10 cellular contexts compared by ENCODE assay signal in genomic region chr6:159983641-159984080, GRCh38. TPM values are rescaled to one million over a fixed set of nuclear protein-coding genes. Genes with fewer than 3 reads are reported as not detected.
DNase-seq lines count a peak whose midpoint lies in the region; ATAC-seq and TF ChIP-seq lines count a peak whose summit lies in the region.
"Had no signal": no experiment of that assay in that cellular context is flagged by ENCODE, and none has a peak within 500 bp of the region (broad histone marks: within the 10 kb centered on the region; RNA-seq: fewer than 3 reads in every experiment).

No MANE protein-coding gene starts in this region.

- no peaks in the 10 kb centered on the region for H3K27me3 Mint-ChIP-seq in activated CD4-positive, alpha-beta T cell treated with anti-CD3 and anti-CD28 coated beads for 36 hours

- no peak for ATAC-seq in activated CD4-positive, alpha-beta T cell treated with anti-CD3 and anti-CD28 coated beads for 36 hours
- no peak for ATAC-seq in GM19463 (IDR thresholded peaks at IDR 0.05; ENCODE audit: unreplicated experiment)
- ATAC-seq: A549 had no signal

- POLR2A ChIA-PET in activated CD4-positive, alpha-beta T cell treated with anti-CD3 and anti-CD28 coated beads for 36 hours (lab: Charles Lee) = no interaction called here

- H3K4me3 Mint-ChIP-seq in activated CD4-positive, alpha-beta T cell treated with anti-CD3 and anti-CD28 coated beads for 36 hours = no peak overlapping the region

- H3K4me3 ChIP-seq in spleen = peak overlapping the region in 3 of 8 donors; percentile 7 to 54 (median 19)
- H3K4me3 ChIP-seq: A549 had no signal

- H3K36me3 ChIP-seq in spleen = no peaks in the 10 kb centered on the region

- TF ChIP-seq CTCF in spleen (IDR thresholded peaks at IDR 0.05 in 8 of 11, conservative IDR thresholded peaks at IDR 0.05 in 3 of 11) = no peak

- CTCF ChIA-PET in activated CD4-positive, alpha-beta T cell treated with anti-CD3 and anti-CD28 coated beads for 36 hours (lab: Charles Lee) = interaction anchor here (1.1 to 2.3 kb wide), 5 partner anchors 11 to 43 kb away, joined by 3 to 7 read pairs (median 3); no protein-coding TSS in a partner anchor

- no peak for DNase-seq in activated CD4-positive, alpha-beta T cell treated with anti-CD3 and anti-CD28 coated beads for 36 hours
- no peak for DNase-seq in activated CD4-positive, alpha-beta T cell treated with anti-CD3 and anti-CD28 coated beads, Interleukin-2, amount 50 U/mL, for 4 hours
- DNase-seq in SKM-1 (lab: John Stamatoyannopoulos, UW; ENCODE audit: unreplicated experiment) (peak; percentile 94), fibroblast of peridontal ligament (ENCODE audit: extremely low read depth) (peak; percentile 66), spleen (no peak), islet precursor cell (no peak)
- DNase-seq in stimulated activated CD4-positive, alpha-beta T cell treated with anti-CD3 and anti-CD28 coated beads, Interleukin-4, amount 100 ng/mL, for 1 hour = no peak
- DNase-seq: activated CD8-positive, alpha-beta memory T cell treated with anti-CD3 and anti-CD28 coated beads, Interleukin-2, amount 50 U/mL, for 48 hours had no signal

- no peak for TF ChIP-seq POLR2A in spleen (IDR thresholded peaks at IDR 0.05)

- peaks cover 89% of the 10 kb centered on the region for H3K4me1 Mint-ChIP-seq in activated CD4-positive, alpha-beta T cell treated with anti-CD3 and anti-CD28 coated beads for 36 hours

- H3K9me3 Mint-ChIP-seq in activated CD4-positive, alpha-beta T cell treated with anti-CD3 and anti-CD28 coated beads for 36 hours (ENCODE audit: low read depth) = no peaks in the 10 kb centered on the region

- intact Hi-C loops in activated CD4-positive, alpha-beta T cell treated with anti-CD3 and anti-CD28 coated beads for 36 hours (cut with DNase I, micrococcal nuclease) = loop anchor here in 1 of 2 experiments (1.0 kb wide), 1 partner anchor 14 kb away; the partner anchor contains the start of gene IGF2R
- intact Hi-C loops in spleen (cut with DNase I; ENCODE audit: low total_unique reads) = no loop called here

- peak overlapping the region; percentile 59 to 89 (median 86) for H3K27ac ChIP-seq in spleen
- H3K27ac ChIP-seq: A549 had no signal

- peaks cover 4% of the 10 kb centered on the region for H3K36me3 Mint-ChIP-seq in activated CD4-positive, alpha-beta T cell treated with anti-CD3 and anti-CD28 coated beads for 36 hours (ENCODE audit: low read depth)

- H3K9me3 ChIP-seq in spleen = no peaks in the 10 kb centered on the region
- H3K9me3 ChIP-seq: A549 had no signal

- 24 to 42% (median 36%) methylated on average over 2 of the region's 2 CpGs for WGBS in spleen, 5 donors

- H3K4me1 ChIP-seq in spleen = peaks cover 59 to 100% (median 89%) of the 10 kb centered on the region in 6 donors

- no peaks in the 10 kb centered on the region for H3K27me3 ChIP-seq in spleen (replicated peaks in 1 of 7)

- H3K27ac Mint-ChIP-seq in activated CD4-positive, alpha-beta T cell treated with anti-CD3 and anti-CD28 coated beads for 36 hours = peak overlapping the region; percentile 70

RNA-seq across cellular contexts. Expression of gene IGF2R, which starts 14.8 kb away (rescaled TPM):
- 10 to 100 TPM; 55.6 to 65.6 TPM for total RNA-seq in activated CD4-positive, alpha-beta T cell treated with anti-CD3 and anti-CD28 coated beads for 36 hours
- total RNA-seq in spleen = 100 to 1,000 TPM; 110 to 193 (median 164) TPM
- 10 to 100 TPM in 1 of 3 donors, 1 to 10 TPM in 2; 6.9 to 13.2 (median 7.4) TPM for polyA plus RNA-seq in spleen

Comparison
In these comparisons a context has a peak if more than half of its experiments do, and no peak if none do; other contexts are left out.
1. DNase-seq: peak in SKM-1 (single experiment) and fibroblast of peridontal ligament (single experiment); none in activated CD4-positive, alpha-beta T cell treated with anti-CD3 and anti-CD28 coated beads for 36 hours (single experiment), activated CD4-positive, alpha-beta T cell treated with anti-CD3 and anti-CD28 coated beads, Interleukin-2, amount 50 U/mL, for 4 hours (0 of 2), spleen (single experiment), stimulated activated CD4-positive, alpha-beta T cell treated with anti-CD3 and anti-CD28 coated beads, Interleukin-4, amount 100 ng/mL, for 1 hour (single experiment) and islet precursor cell (single experiment).